8 cellular contexts compared by ENCODE assay signal in genomic region chr5:892390-893136, GRCh38. TPM values are rescaled to one million over a fixed set of nuclear protein-coding genes. Genes with fewer than 3 reads are reported as not detected.
DNase-seq lines count a peak whose midpoint lies in the region; ATAC-seq, FAIRE-seq and TF ChIP-seq lines count a peak whose summit lies in the region.

Gene BRD9 (minus strand): TSS chr5:892801. CDS start chr5:892657, 144 bp downstream.
A gene with protein sequence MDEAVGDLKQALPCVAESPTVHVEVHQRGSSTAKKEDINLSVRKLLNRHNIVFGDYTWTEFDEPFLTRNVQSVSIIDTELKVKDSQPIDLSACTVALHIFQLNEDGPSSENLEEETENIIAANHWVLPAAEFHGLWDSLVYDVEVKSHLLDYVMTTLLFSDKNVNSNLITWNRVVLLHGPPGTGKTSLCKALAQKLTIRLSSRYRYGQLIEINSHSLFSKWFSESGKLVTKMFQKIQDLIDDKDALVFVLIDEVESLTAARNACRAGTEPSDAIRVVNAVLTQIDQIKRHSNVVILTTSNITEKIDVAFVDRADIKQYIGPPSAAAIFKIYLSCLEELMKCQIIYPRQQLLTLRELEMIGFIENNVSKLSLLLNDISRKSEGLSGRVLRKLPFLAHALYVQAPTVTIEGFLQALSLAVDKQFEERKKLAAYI (plus strand): TSS chr5:892884. CDS start chr5:892999, 115 bp downstream.

- DNase-seq in CD8-positive, alpha-beta memory T cell = peak; percentile 76 to 89 (median 84)
- DNase-seq in NOMO-1 (lab: John Stamatoyannopoulos, UW; ENCODE audit: unreplicated experiment in 2 of 2) = peak; percentile 94 to 98
- peak; percentile 53 for DNase-seq in activated CD8-positive, alpha-beta memory T cell treated with anti-CD3 and anti-CD28 coated beads, Interleukin-2, amount 50 U/mL, for 24 hours (ENCODE audit: extremely low read depth)
- DNase-seq in endothelial cell of umbilical vein (ENCODE audit: low read depth, low spot score) = peak; percentile 74
- peak; percentile 74 for DNase-seq in middle frontal gyrus (ENCODE audit: extremely low spot score, low spot score)
- DNase-seq in stimulated activated CD8-positive, alpha-beta memory T cell treated with anti-CD3 and anti-CD28 coated beads, Interleukin-2, amount 100 ng/mL, for 48 hours (ENCODE audit: low read depth in 2 of 2) = peak; percentile 74 to 80

- no peaks in the 10 kb centered on the region for H3K27me3 ChIP-seq in CD8-positive, alpha-beta memory T cell (ENCODE audit: insufficient read depth, low read length, poor library complexity, severe bottlenecking)
- H3K27me3 ChIP-seq in endothelial cell of umbilical vein (ENCODE audit: control insufficient read depth in 2 of 2, insufficient read depth in 2 of 2, low read length in 2 of 2) = no peaks in the 10 kb centered on the region

- no peak for TF ChIP-seq CTCF in endothelial cell of umbilical vein (IDR thresholded peaks at IDR 0.05; ENCODE audit: extremely low read depth in 1 of 2, insufficient read depth in 1 of 2, low read depth in 1 of 2, low read length in 2 of 2)

- dilution Hi-C loops in endothelial cell of umbilical vein (cut with MboI; ENCODE audit: extremely low pct_ligation_motif_present, low sequenced_read_pairs) = no loop called here

- H3K27ac ChIP-seq in CD8-positive, alpha-beta memory T cell (ENCODE audit: low read depth, low read length) = peak within 1 kb of the TSS; percentile 90
- H3K27ac ChIP-seq in endothelial cell of umbilical vein (ENCODE audit: insufficient read depth, low read depth, low read length) = peak within 1 kb of the TSS; percentile 82

- no peaks in the 10 kb centered on the region for H3K9me3 Mint-ChIP-seq in CD8-positive, alpha-beta memory T cell

- H3K79me2 ChIP-seq in endothelial cell of umbilical vein (ENCODE audit: control insufficient read depth, insufficient read depth, low read length) = peaks cover 68% of the 10 kb centered on the region

- peaks cover 0 to 2% of the 10 kb centered on the region in 2 donors for H3K27me3 Mint-ChIP-seq in CD8-positive, alpha-beta memory T cell

- H3K27ac Mint-ChIP-seq in CD8-positive, alpha-beta memory T cell = peak within 1 kb of the TSS; percentile 74 to 96 (median 86)

- H3K4me2 ChIP-seq in endothelial cell of umbilical vein (ENCODE audit: insufficient read depth, low read length) = peak within 1 kb of the TSS; percentile 87

- no TSS peak for BruUV-seq in endothelial cell of umbilical vein (replicated peaks; lab: Mats Ljungman, UMichigan)

- H3K4me1 Mint-ChIP-seq in CD8-positive, alpha-beta memory T cell = peaks cover 19 to 40% (median 33%) of the 10 kb centered on the region in 3 donors

- ATAC-seq in GM19372 (IDR thresholded peaks at IDR 0.05; ENCODE audit: low read depth, unreplicated experiment) (peak; percentile 98), HG03521 (IDR thresholded peaks at IDR 0.05; ENCODE audit: unreplicated experiment) (peak; percentile 95)

- peak; percentile 67 for TF ChIP-seq POLR2A in endothelial cell of umbilical vein (IDR thresholded peaks at IDR 0.05; ENCODE audit: low read depth, low read length)

- peak within 1 kb of the TSS; percentile 84 to 94 (median 87) for H3K4me3 Mint-ChIP-seq in CD8-positive, alpha-beta memory T cell

- no peaks in the 10 kb centered on the region for H3K9me1 ChIP-seq in endothelial cell of umbilical vein (replicated peaks; ENCODE audit: control insufficient read depth, extremely low read depth, insufficient read depth, low read length)

- no peaks in the 10 kb centered on the region for H4K20me1 ChIP-seq in endothelial cell of umbilical vein (replicated peaks; ENCODE audit: control insufficient read depth, extremely low read depth, insufficient read depth, low read length)

- CTCF ChIA-PET in CD8-positive, alpha-beta memory T cell (lab: Charles Lee) = interaction anchor here (2.3 to 2.6 kb wide), 2 partner anchors 10 to 223 kb away, joined by 8 to 9 read pairs; no protein-coding TSS in a partner anchor
- CTCF ChIA-PET in endothelial cell of umbilical vein (lab: Charles Lee) = interaction anchor here (1.0 to 4.7 kb wide), 7 partner anchors 10 to 234 kb away, joined by 3 to 29 read pairs (median 4); no protein-coding TSS in a partner anchor

- POLR2A ChIA-PET in CD8-positive, alpha-beta memory T cell (lab: Charles Lee) = interaction anchor here (0.6 kb wide), 1 partner anchor 234 kb away, joined by 4 read pairs; no protein-coding TSS in a partner anchor
- POLR2A ChIA-PET in endothelial cell of umbilical vein (lab: Charles Lee) = interaction anchor here (0.6 kb wide), 1 partner anchor 281 kb away, joined by 3 read pairs; no protein-coding TSS in a partner anchor

- peak within 1 kb of the TSS; percentile 72 for H3K9ac ChIP-seq in endothelial cell of umbilical vein (replicated peaks; ENCODE audit: extremely low read depth, insufficient read depth, low read length)

- peaks cover 24% of the 10 kb centered on the region for H3K4me1 ChIP-seq in CD8-positive, alpha-beta memory T cell (ENCODE audit: insufficient read depth, low read length)
- H3K4me1 ChIP-seq in endothelial cell of umbilical vein (ENCODE audit: control insufficient read depth, extremely low read depth, insufficient read depth, low read length) = peaks cover 14% of the 10 kb centered on the region

- peaks cover 17% of the 10 kb centered on the region for H3K36me3 ChIP-seq in CD8-positive, alpha-beta memory T cell (ENCODE audit: insufficient read depth, low read length)
- peaks cover 0 to 19% of the 10 kb centered on the region in 2 experiments for H3K36me3 ChIP-seq in endothelial cell of umbilical vein (ENCODE audit: control insufficient read depth in 2 of 2, extremely low read depth in 1 of 2, insufficient read depth in 2 of 2, low read length in 2 of 2)

- intact Hi-C loops in endothelial cell of umbilical vein (cut with micrococcal nuclease) = loop anchor here (1.0 to 2.0 kb wide), 2 partner anchors 20 to 65 kb away; no protein-coding TSS in a partner anchor

- no peaks in the 10 kb centered on the region for H3K9me3 ChIP-seq in CD8-positive, alpha-beta memory T cell (ENCODE audit: low read length)
- no peaks in the 10 kb centered on the region for H3K9me3 ChIP-seq in endothelial cell of umbilical vein (replicated peaks; ENCODE audit: control insufficient read depth, insufficient read depth, low read length)

- H3K4me3 ChIP-seq in CD8-positive, alpha-beta memory T cell (ENCODE audit: low read length) = peak within 1 kb of the TSS; percentile 87
- H3K4me3 ChIP-seq in endothelial cell of umbilical vein (replicated peaks in 1 of 3; ENCODE audit: insufficient read depth in 1 of 3, low read depth in 1 of 3, low read length in 3 of 3) = peak within 1 kb of the TSS; percentile 56 to 69 (median 63)

- H2AFZ ChIP-seq in endothelial cell of umbilical vein (ENCODE audit: low read depth, low read length) = peak within 1 kb of the TSS; percentile 88

- H3K36me3 Mint-ChIP-seq in CD8-positive, alpha-beta memory T cell = peaks cover 0 to 43% (median 11%) of the 10 kb centered on the region in 3 donors

- FAIRE-seq in endothelial cell of umbilical vein (lab: Jason Lieb, UNC) = peak; percentile 70

TF ChIP-seq in endothelial cell of umbilical vein, 7 proteins besides CTCF, POLR2A, EP300 and RAD21:
- no peak for TF ChIP-seq FOS (IDR thresholded peaks at IDR 0.05; ENCODE audit: borderline replicate concordance, insufficient read depth, low read length)
- TF ChIP-seq, protein P1, sequence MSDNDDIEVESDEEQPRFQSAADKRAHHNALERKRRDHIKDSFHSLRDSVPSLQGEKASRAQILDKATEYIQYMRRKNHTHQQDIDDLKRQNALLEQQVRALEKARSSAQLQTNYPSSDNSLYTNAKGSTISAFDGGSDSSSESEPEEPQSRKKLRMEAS (IDR thresholded peaks at IDR 0.05; ENCODE audit: insufficient read depth, insufficient read length) = peak; percentile 48
- TF ChIP-seq GATA2 (IDR thresholded peaks at IDR 0.05; ENCODE audit: insufficient read depth, insufficient read length, low read depth, low read length) = no peak
- peak; percentile 96 for TF ChIP-seq POLR2AphosphoS5 (IDR thresholded peaks at IDR 0.05; ENCODE audit: insufficient read depth, low read depth, low read length)
- no peak for TF ChIP-seq JUN (IDR thresholded peaks at IDR 0.05; ENCODE audit: borderline replicate concordance, insufficient read depth, insufficient read length, low read depth)
- TF ChIP-seq EZH2 (IDR thresholded peaks at IDR 0.05; ENCODE audit: borderline replicate concordance, low read depth, low read length, severe bottlenecking) = no peak

RNA-seq across cellular contexts. Expression of gene BRD9, which starts in this region (rescaled TPM):
- 10 to 100 TPM; 52.6 to 53.8 TPM for total RNA-seq in CD8-positive, alpha-beta memory T cell
- polyA plus RNA-seq in CD8-positive, alpha-beta memory T cell = 18.9 TPM
- 58.5 and 67.6 TPM in 2 replicates for total RNA-seq in endothelial cell of umbilical vein
- 14.7 and 17.6 TPM in 2 replicates for polyA plus RNA-seq in endothelial cell of umbilical vein
- polyA plus RNA-seq in endothelial cell of umbilical vein (2011; cell fraction: cytosol; rRNA removed) = 16.4 and 17.2 TPM in 2 replicates
- polyA plus RNA-seq in endothelial cell of umbilical vein (2011; cell fraction: nucleus; rRNA removed) = 75.4 and 76.8 TPM in 2 replicates
- polyA plus RNA-seq in endothelial cell of umbilical vein (2012) = 32.8 and 37.0 TPM in 2 replicates
- 24.6 and 29.8 TPM in 2 replicates for polyA minus RNA-seq in endothelial cell of umbilical vein
- polyA minus RNA-seq in endothelial cell of umbilical vein (2011; cell fraction: cytosol; rRNA and poly(A)+ RNA removed) = 27.5 TPM
- polyA minus RNA-seq in endothelial cell of umbilical vein (2011; cell fraction: nucleus; rRNA and poly(A)+ RNA removed) = 35.2 and 41.8 TPM in 2 replicates

RNA-seq across cellular contexts. Expression of the second gene that starts in this region (rescaled TPM):
- total RNA-seq in CD8-positive, alpha-beta memory T cell = 10 to 100 TPM; 37.5 to 40.7 TPM
- polyA plus RNA-seq in CD8-positive, alpha-beta memory T cell = 0.12 TPM
- total RNA-seq in endothelial cell of umbilical vein = 32.9 and 39.0 TPM in 2 replicates
- 14.9 and 17.4 TPM in 2 replicates for polyA plus RNA-seq in endothelial cell of umbilical vein
- 24.9 and 27.5 TPM in 2 replicates for polyA plus RNA-seq in endothelial cell of umbilical vein (2011; cell fraction: cytosol; rRNA removed)
- polyA plus RNA-seq in endothelial cell of umbilical vein (2011; cell fraction: nucleus; rRNA removed) = 22.6 and 26.0 TPM in 2 replicates
- polyA plus RNA-seq in endothelial cell of umbilical vein (2012) = 15.6 and 37.0 TPM in 2 replicates
- 20.8 and 24.2 TPM in 2 replicates for polyA minus RNA-seq in endothelial cell of umbilical vein
- polyA minus RNA-seq in endothelial cell of umbilical vein (2011; cell fraction: cytosol; rRNA and poly(A)+ RNA removed) = 51.3 TPM
- polyA minus RNA-seq in endothelial cell of umbilical vein (2011; cell fraction: nucleus; rRNA and poly(A)+ RNA removed) = 8.2 and 13.0 TPM in 2 replicates

Comparison
In these comparisons a context has a peak if more than half of its experiments do, and no peak if none do; other contexts are left out.
1. Peak in every context shown above with its lines: DNase-seq, ATAC-seq, H3K4me3 ChIP-seq and H3K27ac ChIP-seq.
2. RNA of the second gene that starts in this region (polyA plus RNA-seq): 14.9 to 37.0 TPM in endothelial cell of umbilical vein; 0.12 TPM in CD8-positive, alpha-beta memory T cell (single experiment); every median in the first group is over 10 times any median in the second.